In genomic region chr10:34732926-34733325, GRCh38 we compare ENCODE assay signal across 12 cellular contexts.
A peak's percentile ranks its signal among the peaks of the same experiment; 100 is the strongest.
DNase-seq lines count a peak whose midpoint lies in the region; ATAC-seq, FAIRE-seq and TF ChIP-seq lines count a peak whose summit lies in the region.
"Had no signal": no experiment of that assay in that cellular context is flagged by ENCODE, and none has a peak within 500 bp of the region (broad histone marks: within the 10 kb centered on the region; RNA-seq: fewer than 3 reads in every experiment).

No MANE protein-coding gene starts in this region.

- no peak for DNase-seq in activated CD4-positive, alpha-beta T cell treated with anti-CD3 and anti-CD28 coated beads, Interleukin-2, amount 10 ng/mL, durations not matched to agents 7 days and 5 days
- DNase-seq in activated CD4-positive, alpha-beta T cell treated with anti-CD3 and anti-CD28 coated beads for 1 hour = no peak
- DNase-seq in NCI-H146 treated with DMSO at 0.1 percent for 48 hours (lab: John Stamatoyannopoulos, UW; ENCODE audit: unreplicated experiment) (peak; percentile 5), endothelial cell of umbilical vein (ENCODE audit: low read depth, low spot score) (peak; percentile 61), smooth muscle cell (lab: John Stamatoyannopoulos, UW; ENCODE audit: unreplicated experiment) (no peak), NCI-H2196 treated with DMSO at 0.1 percent for 48 hours (lab: John Stamatoyannopoulos, UW; ENCODE audit: unreplicated experiment) (no peak), left ventricle myocardium inferior (no peak), sciatic nerve (ENCODE audit: low spot score) (no peak)
- DNase-seq: body of pancreas had no signal

- intact Hi-C loops in endothelial cell of umbilical vein (cut with micrococcal nuclease) (loop anchor here (1.0 kb wide), 3 partner anchors 25 to 81 kb away; no protein-coding TSS in a partner anchor), left ventricle myocardium inferior (cut with micrococcal nuclease) (no loop called here), sciatic nerve (cut with DNase I) (no loop called here)

- H4K20me1 ChIP-seq in endothelial cell of umbilical vein (replicated peaks; ENCODE audit: control insufficient read depth, extremely low read depth, insufficient read depth, low read length) = no peaks in the 10 kb centered on the region
- peaks cover 53% of the 10 kb centered on the region for H4K20me1 ChIP-seq in smooth muscle cell (ENCODE audit: low read depth)

- no peaks in the 10 kb centered on the region for H3K9me3 Mint-ChIP-seq in activated CD4-positive, alpha-beta T cell treated with anti-CD3 and anti-CD28 coated beads, Interleukin-2, amount 10 ng/mL, durations not matched to agents 7 days and 5 days
- H3K9me3 Mint-ChIP-seq: CD14-positive monocyte, IgD-negative memory B cell had no signal

- peaks cover 30% of the 10 kb centered on the region for H3K4me1 ChIP-seq in endothelial cell of umbilical vein (ENCODE audit: control insufficient read depth, extremely low read depth, insufficient read depth, low read length)
- peaks cover 13% of the 10 kb centered on the region for H3K4me1 ChIP-seq in smooth muscle cell (ENCODE audit: low read depth)
- H3K4me1 ChIP-seq in left ventricle myocardium inferior = peaks cover 37% of the 10 kb centered on the region

- peak overlapping the region; percentile 88 for H3K27ac ChIP-seq in endothelial cell of umbilical vein (ENCODE audit: insufficient read depth, low read depth, low read length)
- H3K27ac ChIP-seq in smooth muscle cell (ENCODE audit: low read depth) = peak overlapping the region; percentile 43
- H3K27ac ChIP-seq in left ventricle myocardium inferior (replicated peaks) = no peak overlapping the region

- 47% methylated on average over 4 of the region's 4 CpGs for WGBS in smooth muscle cell (ENCODE audit: low lambda C conversion rate)

- no peaks in the 10 kb centered on the region for H3F3A ChIP-seq in smooth muscle cell (ENCODE audit: low read depth)

- TF ChIP-seq CTCF in endothelial cell of umbilical vein (IDR thresholded peaks at IDR 0.05; ENCODE audit: extremely low read depth in 1 of 2, insufficient read depth in 1 of 2, low read depth in 1 of 2, low read length in 2 of 2) (no peak), smooth muscle cell (IDR thresholded peaks at IDR 0.05; ENCODE audit: borderline replicate concordance, insufficient read depth, poor library complexity, severe bottlenecking) (peak; percentile 17), left ventricle myocardium inferior (IDR thresholded peaks at IDR 0.05; ENCODE audit: borderline replicate concordance) (no peak)

- H3K27me3 Mint-ChIP-seq in activated CD4-positive, alpha-beta T cell treated with anti-CD3 and anti-CD28 coated beads, Interleukin-2, amount 10 ng/mL, durations not matched to agents 7 days and 5 days = no peaks in the 10 kb centered on the region
- H3K27me3 Mint-ChIP-seq: IgD-negative memory B cell had no signal

- H2AFZ ChIP-seq in endothelial cell of umbilical vein (ENCODE audit: low read depth, low read length) (no peak overlapping the region), smooth muscle cell (ENCODE audit: low read depth) (no peak overlapping the region)

- H3K9me1 ChIP-seq in endothelial cell of umbilical vein (replicated peaks; ENCODE audit: control insufficient read depth, extremely low read depth, insufficient read depth, low read length) = no peaks in the 10 kb centered on the region

- CTCF ChIA-PET in activated CD4-positive, alpha-beta T cell treated with anti-CD3 and anti-CD28 coated beads, Interleukin-2, amount 10 ng/mL, durations not matched to agents 7 days and 5 days (lab: Charles Lee) = interaction anchor here (0.5 to 1.9 kb wide), 3 partner anchors 9 to 568 kb away, joined by 3 to 6 read pairs (median 3); no protein-coding TSS in a partner anchor
- CTCF ChIA-PET in endothelial cell of umbilical vein (lab: Charles Lee) = interaction anchor here (0.9 to 3.2 kb wide), 12 partner anchors 9 to 261 kb away, joined by 3 to 23 read pairs (median 4); no protein-coding TSS in a partner anchor

- H3K36me3 Mint-ChIP-seq in activated CD4-positive, alpha-beta T cell treated with anti-CD3 and anti-CD28 coated beads, Interleukin-2, amount 10 ng/mL, durations not matched to agents 7 days and 5 days (ENCODE audit: low read depth) = no peaks in the 10 kb centered on the region
- H3K36me3 Mint-ChIP-seq: CD14-positive monocyte, IgD-negative memory B cell had no signal

- POLR2A ChIA-PET in activated CD4-positive, alpha-beta T cell treated with anti-CD3 and anti-CD28 coated beads, Interleukin-2, amount 10 ng/mL, durations not matched to agents 7 days and 5 days (lab: Charles Lee) = no interaction called here
- POLR2A ChIA-PET in endothelial cell of umbilical vein (lab: Charles Lee) = interaction anchor here (0.6 kb wide), 1 partner anchor 33 kb away, joined by 3 read pairs; no protein-coding TSS in a partner anchor

- BruUV-seq in endothelial cell of umbilical vein (replicated peaks; lab: Mats Ljungman, UMichigan) = no TSS peak

- no peak for TF ChIP-seq POLR2A in endothelial cell of umbilical vein (IDR thresholded peaks at IDR 0.05; ENCODE audit: low read depth, low read length)

- no peaks in the 10 kb centered on the region for H3K27me3 ChIP-seq in endothelial cell of umbilical vein (ENCODE audit: control insufficient read depth in 2 of 2, insufficient read depth in 2 of 2, low read length in 2 of 2)
- H3K27me3 ChIP-seq in smooth muscle cell (ENCODE audit: low read depth) = no peaks in the 10 kb centered on the region
- H3K27me3 ChIP-seq in left ventricle myocardium inferior (ENCODE audit: low read depth) = no peaks in the 10 kb centered on the region
- H3K27me3 ChIP-seq: body of pancreas had no signal

- H3K4me3 ChIP-seq in endothelial cell of umbilical vein (replicated peaks in 1 of 3; ENCODE audit: insufficient read depth in 1 of 3, low read depth in 1 of 3, low read length in 3 of 3) (no peak overlapping the region), smooth muscle cell (no peak overlapping the region), left ventricle myocardium inferior (no peak overlapping the region)
- H3K4me3 ChIP-seq: body of pancreas had no signal

- FAIRE-seq in endothelial cell of umbilical vein (lab: Jason Lieb, UNC) = peak; percentile 42
- FAIRE-seq: TTC549 had no signal

- H3K4me3 Mint-ChIP-seq in activated CD4-positive, alpha-beta T cell treated with anti-CD3 and anti-CD28 coated beads, Interleukin-2, amount 10 ng/mL, durations not matched to agents 7 days and 5 days = no peak overlapping the region
- H3K4me3 Mint-ChIP-seq: CD14-positive monocyte, IgD-negative memory B cell had no signal

- H3K4me2 ChIP-seq in endothelial cell of umbilical vein (ENCODE audit: insufficient read depth, low read length) (peak overlapping the region; percentile 69), smooth muscle cell (peak overlapping the region; percentile 49)

- H3K9ac ChIP-seq in endothelial cell of umbilical vein (replicated peaks; ENCODE audit: extremely low read depth, insufficient read depth, low read length) (no peak overlapping the region), smooth muscle cell (ENCODE audit: low read depth) (no peak overlapping the region)

- H3K36me3 ChIP-seq in endothelial cell of umbilical vein (ENCODE audit: control insufficient read depth in 2 of 2, extremely low read depth in 1 of 2, insufficient read depth in 2 of 2, low read length in 2 of 2) (no peaks in the 10 kb centered on the region), smooth muscle cell (ENCODE audit: low read depth) (no peaks in the 10 kb centered on the region), left ventricle myocardium inferior (no peaks in the 10 kb centered on the region)

- peaks cover 3% of the 10 kb centered on the region for H3K79me2 ChIP-seq in endothelial cell of umbilical vein (ENCODE audit: control insufficient read depth, insufficient read depth, low read length)
- H3K79me2 ChIP-seq in smooth muscle cell (ENCODE audit: low read depth) = peaks cover 70% of the 10 kb centered on the region

- H3K4me1 Mint-ChIP-seq in activated CD4-positive, alpha-beta T cell treated with anti-CD3 and anti-CD28 coated beads, Interleukin-2, amount 10 ng/mL, durations not matched to agents 7 days and 5 days = no peaks in the 10 kb centered on the region
- H3K4me1 Mint-ChIP-seq: CD14-positive monocyte, IgD-negative memory B cell had no signal

- peak overlapping the region; percentile 36 for H3K27ac Mint-ChIP-seq in activated CD4-positive, alpha-beta T cell treated with anti-CD3 and anti-CD28 coated beads, Interleukin-2, amount 10 ng/mL, durations not matched to agents 7 days and 5 days
- H3K27ac Mint-ChIP-seq: CD14-positive monocyte, IgD-negative memory B cell had no signal

- no peak for ATAC-seq in sciatic nerve

- H3K9me3 ChIP-seq in endothelial cell of umbilical vein (replicated peaks; ENCODE audit: control insufficient read depth, insufficient read depth, low read length) = no peaks in the 10 kb centered on the region
- H3K9me3 ChIP-seq in smooth muscle cell (replicated peaks; ENCODE audit: low read depth) = no peaks in the 10 kb centered on the region
- H3K9me3 ChIP-seq in left ventricle myocardium inferior (replicated peaks) = no peaks in the 10 kb centered on the region
- H3K9me3 ChIP-seq: body of pancreas had no signal

- dilution Hi-C loops in endothelial cell of umbilical vein (cut with MboI; ENCODE audit: extremely low pct_ligation_motif_present, low sequenced_read_pairs) = no loop called here

TF ChIP-seq in endothelial cell of umbilical vein, 7 proteins besides CTCF, POLR2A, EP300 and RAD21:
- TF ChIP-seq, protein P1, sequence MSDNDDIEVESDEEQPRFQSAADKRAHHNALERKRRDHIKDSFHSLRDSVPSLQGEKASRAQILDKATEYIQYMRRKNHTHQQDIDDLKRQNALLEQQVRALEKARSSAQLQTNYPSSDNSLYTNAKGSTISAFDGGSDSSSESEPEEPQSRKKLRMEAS (IDR thresholded peaks at IDR 0.05; ENCODE audit: insufficient read depth, insufficient read length) = no peak
- peak; percentile 82 for TF ChIP-seq FOS (IDR thresholded peaks at IDR 0.05; ENCODE audit: borderline replicate concordance, insufficient read depth, low read length)
- no peak for TF ChIP-seq GATA2 (IDR thresholded peaks at IDR 0.05; ENCODE audit: insufficient read depth, insufficient read length, low read depth, low read length)
- peak; percentile 80 for TF ChIP-seq JUN (IDR thresholded peaks at IDR 0.05; ENCODE audit: borderline replicate concordance, insufficient read depth, insufficient read length, low read depth)
- TF ChIP-seq MYC (IDR thresholded peaks at IDR 0.05; ENCODE audit: low read depth, low read length) = no peak

Comparison
In these comparisons a context has a peak if more than half of its experiments do, and no peak if none do; other contexts are left out.
1. DNase-seq: peak in NCI-H146 treated with DMSO at 0.1 percent for 48 hours (single experiment) and endothelial cell of umbilical vein (single experiment); none in activated CD4-positive, alpha-beta T cell treated with anti-CD3 and anti-CD28 coated beads, Interleukin-2, amount 10 ng/mL, durations not matched to agents 7 days and 5 days (single experiment), activated CD4-positive, alpha-beta T cell treated with anti-CD3 and anti-CD28 coated beads for 1 hour (single experiment), smooth muscle cell (single experiment), NCI-H2196 treated with DMSO at 0.1 percent for 48 hours (single experiment), left ventricle myocardium inferior (single experiment) and sciatic nerve (single experiment).